32 cellular contexts compared by ENCODE assay signal in the genomic region with DNA sequence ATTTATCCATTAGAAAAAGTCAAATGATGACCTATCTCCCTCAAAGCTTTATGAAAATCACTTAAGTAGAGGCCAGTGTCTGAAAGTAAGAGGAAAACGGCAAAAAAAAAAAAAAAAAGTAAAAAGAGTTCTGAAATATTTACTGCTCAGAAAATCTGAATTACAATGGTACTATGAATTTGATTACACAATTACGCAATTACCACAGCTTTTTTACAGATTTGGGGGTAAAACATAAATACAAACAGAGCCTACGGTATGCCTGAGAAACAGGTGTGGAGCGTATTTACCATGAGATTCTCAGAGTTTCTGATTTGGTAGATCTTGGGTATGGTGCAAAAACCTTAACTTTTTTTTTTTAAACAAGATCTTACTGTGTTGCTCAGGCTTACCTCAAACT.
"Had no signal": no experiment of that assay in that cellular context is flagged by ENCODE, and none has a peak within 500 bp of the region (broad histone marks: within the 10 kb centered on the region; RNA-seq: fewer than 3 reads in every experiment).

No MANE protein-coding gene starts in this region.

- DNase-seq: Kasumi-1, MG63, MM.1S, MV-4-11, NCI-H1048, NCI-H1092, NCI-H1092 treated with DMSO at 0.1 percent for 48 hours, NCI-H1105, NCI-H1105 treated with DMSO at 0.1 percent for 48 hours, NCI-H1417, NCI-H1417 treated with DMSO at 0.1 percent for 48 hours, NCI-H1436, NCI-H1436 treated with DMSO at 0.1 percent for 48 hours, NCI-H1694, NCI-H1694 treated with DMSO at 0.1 percent for 48 hours, NCI-H187, NCI-H187 treated with DMSO at 0.1 percent for 48 hours, NCI-H1930, NCI-H2029, NCI-H2029 treated with DMSO at 0.1 percent for 48 hours, NCI-H2081, NCI-H2081 treated with DMSO at 0.1 percent for 48 hours, NCI-H2107, NCI-H2171, NCI-H2171 treated with DMSO at 0.1 percent for 48 hours, NCI-H2227 treated with DMSO at 0.1 percent for 48 hours, NCI-H226, NCI-H446, NCI-H446 treated with DMSO at 0.1 percent for 48 hours, NCI-H510A, NCI-H510A treated with DMSO at 0.1 percent for 48 hours, NCI-H524 treated with DMSO at 0.1 percent for 48 hours had no signal

- H3K9me3 ChIP-seq: MG63 had no signal

- H3K4me3 ChIP-seq: MG63 had no signal

- H3K36me3 ChIP-seq: MG63 had no signal
